Comparison of ENCODE assay signal across 8 cellular contexts in genomic region chr10:73494877-73495225, GRCh38. TPM values are rescaled to one million over a fixed set of nuclear protein-coding genes. Genes with fewer than 3 reads are reported as not detected.
DNase-seq lines count a peak whose midpoint lies in the region; ATAC-seq and TF ChIP-seq lines count a peak whose summit lies in the region.

No MANE protein-coding gene starts in this region.

- H3K36me3 Mint-ChIP-seq in GM23338 (ENCODE audit: low read depth), result peaks cover 17% of the 10 kb centered on the region
- H3K36me3 Mint-ChIP-seq in activated CD8-positive, alpha-beta T cell treated with anti-CD3 and anti-CD28 coated beads for 36 hours (ENCODE audit: low read depth), result peaks cover 5% of the 10 kb centered on the region

- peak overlapping the region; percentile 86; the same call in 1 of the 2 replicates for H3K27ac Mint-ChIP-seq in GM23338
- peak overlapping the region; percentile 89 for H3K27ac Mint-ChIP-seq in activated CD8-positive, alpha-beta T cell treated with anti-CD3 and anti-CD28 coated beads for 36 hours

- H3K36me3 ChIP-seq in GM23338 (ENCODE audit: insufficient read depth), result no peaks in the 10 kb centered on the region; the same call in 1 of the 2 replicates
- no peaks in the 10 kb centered on the region for H3K36me3 ChIP-seq in iPS DF 6.9 (ENCODE audit: control insufficient read depth, insufficient read depth, low read length)
- H3K36me3 ChIP-seq in smooth muscle cell (ENCODE audit: low read depth), result no peaks in the 10 kb centered on the region

- TF ChIP-seq CTCF in GM23338 (conservative IDR thresholded peaks at IDR 0.05; ENCODE audit: low read depth in 2 of 2), result no peak
- no peak for TF ChIP-seq CTCF in activated CD8-positive, alpha-beta T cell treated with anti-CD3 and anti-CD28 coated beads for 36 hours (IDR thresholded peaks at IDR 0.05)
- no peak for TF ChIP-seq CTCF in smooth muscle cell (IDR thresholded peaks at IDR 0.05; ENCODE audit: borderline replicate concordance, insufficient read depth, poor library complexity, severe bottlenecking)

- peaks cover 24% of the 10 kb centered on the region for H3K4me1 Mint-ChIP-seq in GM23338
- peaks cover 47% of the 10 kb centered on the region for H3K4me1 Mint-ChIP-seq in activated CD8-positive, alpha-beta T cell treated with anti-CD3 and anti-CD28 coated beads for 36 hours (ENCODE audit: low read depth)

- intact Hi-C loops in activated CD8-positive, alpha-beta T cell treated with anti-CD3 and anti-CD28 coated beads for 36 hours (cut with micrococcal nuclease), result loop anchor here (10.0 kb wide), 1 partner anchor 250 kb away; the partner anchor contains the start of gene DNAJC9

- peak overlapping the region; percentile 96 for H3K9ac ChIP-seq in smooth muscle cell (ENCODE audit: low read depth)

- H2AFZ ChIP-seq in GM23338, result peak overlapping the region; percentile 87; the same call in 1 of the 2 replicates
- H2AFZ ChIP-seq in smooth muscle cell (ENCODE audit: low read depth), result peak overlapping the region; percentile 87

- peaks cover 15% of the 10 kb centered on the region for H3K4me1 ChIP-seq in GM23338 (ENCODE audit: insufficient read depth)
- H3K4me1 ChIP-seq in iPS DF 6.9 (ENCODE audit: control insufficient read depth, insufficient read depth, low read length), result no peaks in the 10 kb centered on the region; the same call in 1 of the 2 replicates
- peaks cover 22% of the 10 kb centered on the region for H3K4me1 ChIP-seq in smooth muscle cell (ENCODE audit: low read depth)

- H3K9me3 Mint-ChIP-seq in GM23338, result no peaks in the 10 kb centered on the region; the same call in 2 of the 3 replicates
- no peaks in the 10 kb centered on the region for H3K9me3 Mint-ChIP-seq in activated CD8-positive, alpha-beta T cell treated with anti-CD3 and anti-CD28 coated beads for 36 hours

- no peak for DNase-seq in GM23338 (ENCODE audit: low spot score)
- DNase-seq in activated CD8-positive, alpha-beta T cell treated with anti-CD3 and anti-CD28 coated beads for 36 hours, result no peak
- no peak for DNase-seq in iPS DF 6.9 (ENCODE audit: low read depth, low spot score)
- DNase-seq in smooth muscle cell (lab: John Stamatoyannopoulos, UW; ENCODE audit: unreplicated experiment), result no peak
- no peak for DNase-seq in hippocampal formation (lab: John Stamatoyannopoulos, UW)
- no peak for DNase-seq in GDM1 (lab: John Stamatoyannopoulos, UW)

- H3K79me2 ChIP-seq in GM23338 (replicated peaks; ENCODE audit: insufficient read depth), result peaks cover 54% of the 10 kb centered on the region
- peaks cover 55% of the 10 kb centered on the region for H3K79me2 ChIP-seq in smooth muscle cell (ENCODE audit: low read depth)

- H3K27ac ChIP-seq in GM23338 (ENCODE audit: low read depth) (peak overlapping the region; percentile 94), iPS DF 6.9 (ENCODE audit: low read length) (no peak overlapping the region), smooth muscle cell (ENCODE audit: low read depth) (peak overlapping the region; percentile 94)

- H3F3A ChIP-seq in GM23338 (replicated peaks; ENCODE audit: low read depth) (peaks cover 6% of the 10 kb centered on the region; the same call in 1 of the 2 replicates), smooth muscle cell (ENCODE audit: low read depth) (peaks cover 8% of the 10 kb centered on the region)

- CTCF ChIA-PET in activated CD8-positive, alpha-beta T cell treated with anti-CD3 and anti-CD28 coated beads for 36 hours (lab: Charles Lee), result interaction anchor here (1.6 to 2.4 kb wide), 2 partner anchors 35 to 150 kb away, joined by 3 to 6 read pairs; no protein-coding TSS in a partner anchor

- H3K27me3 ChIP-seq in GM23338 (ENCODE audit: insufficient read depth) (no peaks in the 10 kb centered on the region), iPS DF 6.9 (ENCODE audit: control insufficient read depth, insufficient read depth, low read length) (no peaks in the 10 kb centered on the region), smooth muscle cell (ENCODE audit: low read depth) (no peaks in the 10 kb centered on the region)

- H3K4me3 Mint-ChIP-seq in GM23338, result peak overlapping the region; percentile 87
- H3K4me3 Mint-ChIP-seq in activated CD8-positive, alpha-beta T cell treated with anti-CD3 and anti-CD28 coated beads for 36 hours, result peak overlapping the region; percentile 86

- H4K20me1 ChIP-seq in GM23338 (replicated peaks; ENCODE audit: insufficient read depth) (0 out of 2 replicates have a peak, but pooled peaks cover 1% of the 10 kb centered on the region), smooth muscle cell (ENCODE audit: low read depth) (peaks cover 43% of the 10 kb centered on the region)

- no peak for ATAC-seq in GM23338
- no peak for ATAC-seq in activated CD8-positive, alpha-beta T cell treated with anti-CD3 and anti-CD28 coated beads for 36 hours
- ATAC-seq in HG03342 (IDR thresholded peaks at IDR 0.05; ENCODE audit: unreplicated experiment), result no peak
- ATAC-seq in HG02884 (IDR thresholded peaks at IDR 0.05; ENCODE audit: unreplicated experiment), result no peak

- H3K4me3 ChIP-seq in GM23338 (peak overlapping the region; percentile 95), iPS DF 6.9 (ENCODE audit: low read length) (peak overlapping the region; percentile 86; the same call in 1 of the 2 replicates), smooth muscle cell (peak overlapping the region; percentile 98)

- peak overlapping the region; percentile 98 for H3K4me2 ChIP-seq in GM23338
- peak overlapping the region; percentile 99 for H3K4me2 ChIP-seq in smooth muscle cell

- WGBS in iPS DF 6.9 (ENCODE audit: insufficient coverage, insufficient read length), result no CpG with 5 or more reads among the region's 2 CpGs
- 0% methylated on average over 2 of the region's 2 CpGs for WGBS in smooth muscle cell (ENCODE audit: low lambda C conversion rate)

- no peaks in the 10 kb centered on the region for H3K9me3 ChIP-seq in iPS DF 6.9 (ENCODE audit: control insufficient read depth, insufficient read depth, low read length)
- H3K9me3 ChIP-seq in smooth muscle cell (replicated peaks; ENCODE audit: low read depth), result no peaks in the 10 kb centered on the region

- no peaks in the 10 kb centered on the region for H3K9me2 ChIP-seq in GM23338 (ENCODE audit: insufficient read depth)

- peaks cover 4% of the 10 kb centered on the region for H3K27me3 Mint-ChIP-seq in GM23338 (ENCODE audit: insufficient read depth, low read depth, poor library complexity)
- H3K27me3 Mint-ChIP-seq in activated CD8-positive, alpha-beta T cell treated with anti-CD3 and anti-CD28 coated beads for 36 hours, result no peaks in the 10 kb centered on the region

- POLR2A ChIA-PET in activated CD8-positive, alpha-beta T cell treated with anti-CD3 and anti-CD28 coated beads for 36 hours (lab: Charles Lee), result interaction anchor here (1.2 to 2.9 kb wide), 7 partner anchors 13 to 247 kb away, joined by 3 to 14 read pairs (median 4); partner anchors contain the start of genes ANXA7 and DNAJC9

TF ChIP-seq in GM23338, 12 proteins besides CTCF, POLR2A, EP300 and RAD21 (continues in another document):
- no peak for TF ChIP-seq JUNB (IDR thresholded peaks at IDR 0.05; ENCODE audit: unreplicated experiment)

RNA-seq across cellular contexts. Expression of gene PPP3CB, which starts 1.0 kb away (rescaled TPM):
- total RNA-seq in GM23338 (2014; rRNA removed; shearing (Covaris generic)), result 38.5 and 42.9 TPM in 2 replicates
- polyA plus RNA-seq in GM23338 (2016; fragmentation: Nextera tagmentation; extraction: Ambion mirVana) (17.9 and 18.3 TPM in 2 replicates), smooth muscle cell (14.9 and 15.1 TPM in 2 replicates)
- 10 to 100 TPM; 35.8 to 36.5 TPM for total RNA-seq in activated CD8-positive, alpha-beta T cell treated with anti-CD3 and anti-CD28 coated beads for 36 hours
- 53.0 and 61.9 TPM in 2 replicates for total RNA-seq in smooth muscle cell
